Comparison of ENCODE assay signal across 15 cellular contexts in the genomic region with DNA sequence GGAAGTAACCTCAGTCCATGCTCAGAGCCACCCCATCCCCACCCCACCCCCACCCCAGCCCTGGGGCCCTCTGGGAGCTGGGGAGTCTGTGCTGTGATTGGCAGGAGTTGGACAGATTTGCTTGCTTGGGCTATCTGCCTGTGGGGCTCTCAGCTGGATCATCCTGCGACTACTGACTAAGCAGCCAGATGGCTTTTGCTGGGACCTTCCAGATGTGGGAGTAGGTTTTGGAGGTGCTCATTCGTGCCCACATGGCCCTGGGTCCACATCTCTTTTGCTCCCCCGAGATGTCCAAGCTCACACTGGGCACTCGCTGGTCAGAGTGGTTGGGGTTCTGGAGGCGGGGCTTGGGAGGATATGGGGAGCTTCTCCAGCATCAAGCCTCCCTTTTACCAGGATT.
DNase-seq lines count a peak whose midpoint lies in the region; TF ChIP-seq lines count a peak whose summit lies in the region.
"Had no signal": no experiment of that assay in that cellular context is flagged by ENCODE, and none has a peak within 500 bp of the region (broad histone marks: within the 10 kb centered on the region; RNA-seq: fewer than 3 reads in every experiment).

No MANE protein-coding gene starts in this region.

- H3K4me1 ChIP-seq in stomach (peaks cover 7 to 46% (median 18%) of the 10 kb centered on the region in 4 donors), hepatocyte (ENCODE audit: insufficient read depth) (peaks cover 7% of the 10 kb centered on the region)

- DNase-seq in NCI-H82 (lab: John Stamatoyannopoulos, UW) (peak; percentile 26), NCI-H82 treated with DMSO at 0.1 percent for 48 hours (lab: John Stamatoyannopoulos, UW; ENCODE audit: unreplicated experiment) (no peak), NB4 (ENCODE audit: low read depth) (peak; percentile 9), choroid plexus epithelial cell (ENCODE audit: low read depth) (peak; percentile 18), stomach (no peak), hepatocyte (ENCODE audit: low spot score) (no peak), erythroblast (lab: John Stamatoyannopoulos, UW) (no peak), AG08395 (ENCODE audit: low spot score) (no peak)
- DNase-seq: Calu3; CD4-positive, CD25-positive, alpha-beta regulatory T cell; GDM1; NCI-H1436 treated with DMSO at 0.1 percent for 48 hours; NCI-H526 treated with DMSO at 0.1 percent for 48 hours; PC-3 had no signal

- no peak for TF ChIP-seq EP300 in stomach (IDR thresholded peaks at IDR 0.05)

- H3K36me3 ChIP-seq in stomach: peaks cover 0 to 22% (median 5%) of the 10 kb centered on the region in 4 donors
- H3K36me3 ChIP-seq in hepatocyte (replicated peaks; ENCODE audit: insufficient read depth, low read depth): no peaks in the 10 kb centered on the region

- TF ChIP-seq CTCF in NB4 (IDR thresholded peaks at IDR 0.05; ENCODE audit: low read depth, low read length) (no peak), choroid plexus epithelial cell (conservative IDR thresholded peaks at IDR 0.05; ENCODE audit: low read depth, low read length) (no peak), stomach (IDR thresholded peaks at IDR 0.05) (no peak), hepatocyte (IDR thresholded peaks at IDR 0.05; ENCODE audit: poor library complexity) (no peak)

- H3K79me2 ChIP-seq in hepatocyte: no peaks in the 10 kb centered on the region

- H2AFZ ChIP-seq in hepatocyte: no peak overlapping the region
- H2AFZ ChIP-seq: GM23338 had no signal

- no peak overlapping the region for H3K4me3 ChIP-seq in NB4 (ENCODE audit: low read depth, low read length)
- H3K4me3 ChIP-seq in choroid plexus epithelial cell (ENCODE audit: low read depth, low read length): no peak overlapping the region
- H3K4me3 ChIP-seq in stomach: no peak overlapping the region
- no peak overlapping the region for H3K4me3 ChIP-seq in hepatocyte
- H3K4me3 ChIP-seq: GM23338 had no signal

- no peak overlapping the region for H3K4me2 ChIP-seq in hepatocyte
- H3K4me2 ChIP-seq: GM23338 had no signal

- intact Hi-C loops in stomach (cut with DNase I; ENCODE audit: low total_unique reads): no loop called here

- no peaks in the 10 kb centered on the region for H3K27me3 ChIP-seq in stomach
- H3K27me3 ChIP-seq in hepatocyte: no peaks in the 10 kb centered on the region

- TF ChIP-seq POLR2A in NB4 (IDR thresholded peaks at IDR 0.05; ENCODE audit: extremely low read depth, insufficient read length) (no peak), stomach (IDR thresholded peaks at IDR 0.05) (no peak), erythroblast (IDR thresholded peaks at IDR 0.05; ENCODE audit: low read length) (no peak)

- 73 to 100% (median 84%) methylated on average over 1 to 5 of the region's 5 CpGs for WGBS in stomach, 5 donors
- WGBS in hepatocyte (ENCODE audit: low lambda C conversion rate, missing lambda C conversion rate): 93% methylated on average over 5 of the region's 5 CpGs

- H3K9me2 ChIP-seq in hepatocyte (replicated peaks; ENCODE audit: insufficient read depth): no peaks in the 10 kb centered on the region

- H4K20me1 ChIP-seq in hepatocyte (ENCODE audit: insufficient read depth, poor library complexity, severe bottlenecking): peaks cover 9% of the 10 kb centered on the region

- H3K9me3 ChIP-seq in stomach: no peaks in the 10 kb centered on the region
- H3K9me3 ChIP-seq in hepatocyte (ENCODE audit: low read depth): no peaks in the 10 kb centered on the region

- peak overlapping the region in 3 of 5 donors; percentile 15 to 81 (median 76) for H3K27ac ChIP-seq in stomach
- H3K27ac ChIP-seq in hepatocyte: no peak overlapping the region

Comparison
In these comparisons a context has a peak if more than half of its experiments do, and no peak if none do; other contexts are left out.
1. DNase-seq: peak in NCI-H82 (single experiment), NB4 (single experiment) and choroid plexus epithelial cell (single experiment); none in NCI-H82 treated with DMSO at 0.1 percent for 48 hours (single experiment), stomach (single experiment), hepatocyte (single experiment), erythroblast (0 of 2) and AG08395 (single experiment).